ENCODE assay signal across 1 cellular context in genomic region chr3:89179355-89179997, GRCh38.
TF ChIP-seq lines count a peak whose summit lies in the region.

No MANE protein-coding gene starts in this region.

TF ChIP-seq in GM23338, 12 proteins besides CTCF, POLR2A, EP300 and RAD21 (continued from another document):
- TF ChIP-seq ZNF462 (CRISPR knock-in tag; IDR thresholded peaks at IDR 0.05) (no peak), JUNB (IDR thresholded peaks at IDR 0.05; ENCODE audit: unreplicated experiment) (no peak), EZH2 (IDR thresholded peaks at IDR 0.05; ENCODE audit: low read depth, unreplicated experiment) (no peak), STAT1 (IDR thresholded peaks at IDR 0.05; ENCODE audit: unreplicated experiment) (no peak), CREB1 (CRISPR knock-in tag; IDR thresholded peaks at IDR 0.05; ENCODE audit: low read depth) (no peak), ZNF114 (CRISPR knock-in tag; IDR thresholded peaks at IDR 0.05) (no peak), REST (IDR thresholded peaks at IDR 0.05; ENCODE audit: unreplicated experiment) (no peak)
